In the genomic region with DNA sequence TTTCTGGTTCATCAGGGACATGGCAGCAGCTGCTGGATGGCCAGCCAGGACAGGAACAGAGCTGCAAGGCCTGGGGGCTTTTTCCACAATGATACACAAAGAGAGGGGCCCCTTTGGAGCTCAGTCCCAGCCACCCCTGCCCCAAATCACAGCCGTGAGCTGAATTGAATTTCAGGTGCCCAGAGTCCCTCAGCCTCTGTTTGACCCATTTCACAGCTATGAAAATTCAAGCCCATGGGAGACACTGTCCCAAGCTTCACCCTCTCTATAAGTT, we compare ENCODE assay signal across 20 cellular contexts. TPM values are rescaled to one million over a fixed set of nuclear protein-coding genes. Genes with fewer than 3 reads are reported as not detected.
DNase-seq lines count a peak whose midpoint lies in the region; ATAC-seq and TF ChIP-seq lines count a peak whose summit lies in the region.
"Had no signal": no experiment of that assay in that cellular context is flagged by ENCODE, and none has a peak within 500 bp of the region (broad histone marks: within the 10 kb centered on the region; RNA-seq: fewer than 3 reads in every experiment).

No MANE protein-coding gene starts in this region.

- DNase-seq in naive B cell (no peak), DMS53 (lab: John Stamatoyannopoulos, UW) (no peak), NOMO-1 treated with DMSO at 0.1 percent for 48 hours (lab: John Stamatoyannopoulos, UW; ENCODE audit: unreplicated experiment) (no peak)
- no peak for DNase-seq in activated naive CD8-positive, alpha-beta T cell treated with anti-CD3 and anti-CD28 coated beads for 36 hours
- DNase-seq: C1 segment of cervical spinal cord; Calu3; CD4-positive, alpha-beta memory T cell; COR-L47; GF-D8; GM23248; H7; HCEC 1CT had no signal

- H3K79me2 ChIP-seq in OCI-LY1 (ENCODE audit: insufficient read depth, low read length), result no peaks in the 10 kb centered on the region

- no peaks in the 10 kb centered on the region for H3K9me2 ChIP-seq in OCI-LY1 (ENCODE audit: low read depth, low read length)

- ATAC-seq in naive B cell (ENCODE audit: low read depth in 2 of 2) (no peak), GM19035 (IDR thresholded peaks at IDR 0.05; ENCODE audit: unreplicated experiment) (no peak)

- no peaks in the 10 kb centered on the region for H3K9me3 ChIP-seq in BLaER1 treated with 17β-estradiol and CSF1 and Interleukin-3, amounts not matched to agents 10 nM and 100 nM (replicated peaks in 1 of 11)
- no peaks in the 10 kb centered on the region for H3K9me3 ChIP-seq in OCI-LY1 (ENCODE audit: low read length)

- H2AFZ ChIP-seq in OCI-LY1 (ENCODE audit: low read length), result no peak overlapping the region
- H2AFZ ChIP-seq: GM23248 had no signal

- no peaks in the 10 kb centered on the region for H3K27me3 ChIP-seq in BLaER1 treated with 17β-estradiol and CSF1 and Interleukin-3, amounts not matched to agents 10 nM and 100 nM
- no peaks in the 10 kb centered on the region for H3K27me3 ChIP-seq in OCI-LY1 (ENCODE audit: insufficient read depth, low read length)

- H3K4me3 ChIP-seq in BLaER1 treated with 17β-estradiol and CSF1 and Interleukin-3, amounts not matched to agents 10 nM and 100 nM, result no peak overlapping the region
- no peak overlapping the region for H3K4me3 ChIP-seq in OCI-LY1 (ENCODE audit: low read depth, low read length, poor library complexity, severe bottlenecking)
- H3K4me3 ChIP-seq: GM23248 had no signal

- H3K9ac ChIP-seq in BLaER1 treated with 17β-estradiol and CSF1 and Interleukin-3, amounts not matched to agents 10 nM and 100 nM, result no peak overlapping the region
- no peak overlapping the region; the same call in 1 of the 2 replicates for H3K9ac ChIP-seq in OCI-LY1 (ENCODE audit: low read length)
- H3K9ac ChIP-seq: GM23248 had no signal

- H3K36me3 Mint-ChIP-seq in naive B cell, result peaks cover 7 to 12% of the 10 kb centered on the region in 2 donors
- no peaks in the 10 kb centered on the region for H3K36me3 Mint-ChIP-seq in activated naive CD8-positive, alpha-beta T cell treated with anti-CD3 and anti-CD28 coated beads for 36 hours
- H3K36me3 Mint-ChIP-seq: CD4-positive, alpha-beta memory T cell had no signal

- H4K20me1 ChIP-seq in BLaER1 treated with 17β-estradiol and CSF1 and Interleukin-3, amounts not matched to agents 10 nM and 100 nM, result no peaks in the 10 kb centered on the region
- H4K20me1 ChIP-seq in OCI-LY1 (ENCODE audit: insufficient read depth, low read length), result no peaks in the 10 kb centered on the region

- no peak for TF ChIP-seq CTCF in OCI-LY1 (IDR thresholded peaks at IDR 0.05; ENCODE audit: low read length)

- peak overlapping the region in 5 of 6 donors; percentile 84 to 97 (median 92) for H3K27ac Mint-ChIP-seq in naive B cell
- no peak overlapping the region for H3K27ac Mint-ChIP-seq in activated naive CD8-positive, alpha-beta T cell treated with anti-CD3 and anti-CD28 coated beads for 36 hours

- H3K36me3 ChIP-seq in BLaER1 treated with 17β-estradiol and CSF1 and Interleukin-3, amounts not matched to agents 10 nM and 100 nM, result no peaks in the 10 kb centered on the region
- no peaks in the 10 kb centered on the region for H3K36me3 ChIP-seq in OCI-LY1 (ENCODE audit: insufficient read depth, low read length)

- H3F3A ChIP-seq in OCI-LY1 (ENCODE audit: insufficient read depth, low read length), result no peaks in the 10 kb centered on the region

- no peaks in the 10 kb centered on the region for H3K9me3 Mint-ChIP-seq in naive B cell
- no peaks in the 10 kb centered on the region for H3K9me3 Mint-ChIP-seq in activated naive CD8-positive, alpha-beta T cell treated with anti-CD3 and anti-CD28 coated beads for 36 hours

- H3K4me2 ChIP-seq in BLaER1 treated with 17β-estradiol and CSF1 and Interleukin-3, amounts not matched to agents 10 nM and 100 nM, result peak overlapping the region in 6 of 11 experiments; percentile 70 to 87 (median 79); a peak in 8 of 22 replicates
- H3K4me2 ChIP-seq in OCI-LY1 (ENCODE audit: low read length), result no peak overlapping the region

- peak overlapping the region in 5 of 8 donors; percentile 50 to 80 (median 68) for H3K4me3 Mint-ChIP-seq in naive B cell
- no peak overlapping the region for H3K4me3 Mint-ChIP-seq in activated naive CD8-positive, alpha-beta T cell treated with anti-CD3 and anti-CD28 coated beads for 36 hours
- H3K4me3 Mint-ChIP-seq: CD4-positive, alpha-beta memory T cell had no signal

- peaks cover 45 to 93% (median 74%) of the 10 kb centered on the region in 10 experiments for H3K4me1 ChIP-seq in BLaER1 treated with 17β-estradiol and CSF1 and Interleukin-3, amounts not matched to agents 10 nM and 100 nM
- peaks cover 100% of the 10 kb centered on the region for H3K4me1 ChIP-seq in OCI-LY1 (ENCODE audit: insufficient read depth, low read length, severe bottlenecking)

- no peaks in the 10 kb centered on the region for H3K27me3 Mint-ChIP-seq in naive B cell
- H3K27me3 Mint-ChIP-seq in activated naive CD8-positive, alpha-beta T cell treated with anti-CD3 and anti-CD28 coated beads for 36 hours, result no peaks in the 10 kb centered on the region

- peaks cover 86 to 100% (median 98%) of the 10 kb centered on the region in 3 donors for H3K4me1 Mint-ChIP-seq in naive B cell
- H3K4me1 Mint-ChIP-seq in activated naive CD8-positive, alpha-beta T cell treated with anti-CD3 and anti-CD28 coated beads for 36 hours, result no peaks in the 10 kb centered on the region
- H3K4me1 Mint-ChIP-seq: CD4-positive, alpha-beta memory T cell had no signal

- H3K27ac ChIP-seq in BLaER1 treated with 17β-estradiol and CSF1 and Interleukin-3, amounts not matched to agents 10 nM and 100 nM, result peak overlapping the region in 1 of 11 experiments; percentile 63; a peak in 2 of 22 replicates
- H3K27ac ChIP-seq in OCI-LY1 (ENCODE audit: low read depth, low read length, poor library complexity, severe bottlenecking), result peak overlapping the region; percentile 99
- H3K27ac ChIP-seq: GM23248 had no signal

RNA-seq across cellular contexts. Expression of a gene that starts 24.5 kb away (rescaled TPM):
- 100 to 1,000 TPM; 233 to 640 (median 475) TPM for polyA plus RNA-seq in naive B cell (ENCODE audit: low read depth in 6 of 6)
- total RNA-seq in activated naive CD8-positive, alpha-beta T cell treated with anti-CD3 and anti-CD28 coated beads for 36 hours, result under 1 TPM; 0.62 to 0.93 TPM
- total RNA-seq: A172; A673; Calu3; CD4-positive, alpha-beta memory T cell; Daoy; G401; GM23248; H1; H7 had no signal
- polyA plus RNA-seq: GM23248, H1 had no signal
